Comparison of ENCODE assay signal across 30 cellular contexts in genomic region chr1:182386980-182387379, GRCh38. TPM values are rescaled to one million over a fixed set of nuclear protein-coding genes. Genes with fewer than 3 reads are reported as not detected.
DNase-seq lines count a peak whose midpoint lies in the region; ATAC-seq and TF ChIP-seq lines count a peak whose summit lies in the region.
"Had no signal": no experiment of that assay in that cellular context is flagged by ENCODE, and none has a peak within 500 bp of the region (broad histone marks: within the 10 kb centered on the region; RNA-seq: fewer than 3 reads in every experiment).

No MANE protein-coding gene starts in this region.

- in situ Hi-C loops in mammary epithelial cell (cut with MboI; ENCODE audit: low sequenced_read_pairs in 2 of 2) (no loop called here), gastrocnemius medialis (cut with MboI; ENCODE audit: low sequenced_read_pairs in 4 of 4) (no loop called here)

- POLR2A ChIA-PET in MCF 10A (lab: Yijun Ruan, JAX) = interaction anchor here (0.8 to 8.7 kb wide), 14 partner anchors 8 to 299 kb away, joined by 3 to 151 read pairs (median 6); no protein-coding TSS in a partner anchor

- no peak overlapping the region for H3K9ac ChIP-seq in mammary epithelial cell (ENCODE audit: insufficient read depth, low read length)

- CTCF ChIA-PET in MCF 10A (lab: Yijun Ruan, JAX) = interaction anchor here (0.6 to 1.4 kb wide), 5 partner anchors 8 to 86 kb away, joined by 3 to 4 read pairs (median 3); no protein-coding TSS in a partner anchor
- CTCF ChIA-PET in mammary epithelial cell (lab: Charles Lee; ENCODE audit: low non-redundant PET) = no interaction called here

- H3K36me3 ChIP-seq in mammary epithelial cell (ENCODE audit: insufficient read depth, low read length) (peaks cover 38% of the 10 kb centered on the region), hepatocyte (replicated peaks; ENCODE audit: insufficient read depth, low read depth) (peaks cover 10% of the 10 kb centered on the region), gastrocnemius medialis (peaks cover 31 to 90% of the 10 kb centered on the region in 2 donors)

- H3K4me1 ChIP-seq in mammary epithelial cell (ENCODE audit: insufficient read depth, low read length) (peaks cover under 1% of the 10 kb centered on the region), hepatocyte (ENCODE audit: insufficient read depth) (peaks cover 13% of the 10 kb centered on the region), gastrocnemius medialis (peaks cover 24 to 25% of the 10 kb centered on the region in 2 donors)

- no peak for TF ChIP-seq POLR2A in gastrocnemius medialis (IDR thresholded peaks at IDR 0.05)

- no peaks in the 10 kb centered on the region for H3K27me3 Mint-ChIP-seq in MCF 10A (ENCODE audit: insufficient read depth, unreplicated experiment)
- H3K27me3 Mint-ChIP-seq: naive B cell had no signal

- H3K79me2 ChIP-seq in mammary epithelial cell (ENCODE audit: insufficient read depth, low read length) (peaks cover 61% of the 10 kb centered on the region), hepatocyte (peaks cover 62% of the 10 kb centered on the region)

- H4K20me1 ChIP-seq in mammary epithelial cell (ENCODE audit: insufficient read depth, low read length) (peaks cover 5% of the 10 kb centered on the region), hepatocyte (ENCODE audit: insufficient read depth, poor library complexity, severe bottlenecking) (peaks cover 67% of the 10 kb centered on the region)

- H3K9me3 ChIP-seq in mammary epithelial cell (replicated peaks; ENCODE audit: insufficient read depth, low read length) (no peaks in the 10 kb centered on the region), hepatocyte (ENCODE audit: low read depth) (no peaks in the 10 kb centered on the region), gastrocnemius medialis (no peaks in the 10 kb centered on the region)
- H3K9me3 ChIP-seq: Caco-2, tibial artery had no signal

- H3K27me3 ChIP-seq in mammary epithelial cell (ENCODE audit: insufficient read depth, low read length) (no peaks in the 10 kb centered on the region), hepatocyte (no peaks in the 10 kb centered on the region), gastrocnemius medialis (no peaks in the 10 kb centered on the region)
- H3K27me3 ChIP-seq: tibial artery had no signal

- H2AFZ ChIP-seq in mammary epithelial cell (ENCODE audit: low read depth, low read length) (no peak overlapping the region), hepatocyte (no peak overlapping the region)

- peak overlapping the region; percentile 100 for H3K4me3 Mint-ChIP-seq in MCF 10A (ENCODE audit: unreplicated experiment)
- H3K4me3 Mint-ChIP-seq: activated T-cell treated with anti-CD3 and anti-CD28 coated beads, Interleukin-2, amount 50 U/mL, for 72 hours; naive B cell had no signal

- DNase-seq in MCF 10A (ENCODE audit: unreplicated experiment) = no peak
- DNase-seq in mammary epithelial cell = no peak
- DNase-seq in hepatocyte (ENCODE audit: low spot score) = no peak
- DNase-seq in gastrocnemius medialis = no peak
- no peak for DNase-seq in NCI-H146 (lab: John Stamatoyannopoulos, UW)
- DNase-seq in mesenteric fat pad (ENCODE audit: low spot score) = no peak
- DNase-seq in central memory CD4-positive, alpha-beta T cell = no peak
- DNase-seq in mucosa of gallbladder (ENCODE audit: low spot score) = no peak
- DNase-seq: activated CD4-positive, alpha-beta T cell treated with anti-CD3 and anti-CD28 coated beads, Interleukin-2, amount 50 U/mL, for 48 hours; activated CD4-positive, CD25-positive, alpha-beta regulatory T cell treated with anti-CD3 and anti-CD28 coated beads, Interleukin-2, amount 50 U/mL, for 72 hours; activated T-cell treated with anti-CD3 and anti-CD28 coated beads, Interleukin-2, amount 50 U/mL, for 72 hours; C1 segment of cervical spinal cord; Caco-2; cerebellar nuclear complex; DMS53; islet precursor cell; left ventricle myocardium superior; naive B cell; NCI-H1417 treated with DMSO at 0.1 percent for 48 hours; NCI-H226; stimulated activated naive CD8-positive, alpha-beta T cell treated with anti-CD3 and anti-CD28 coated beads, Interleukin-15, Interleukin-2, amounts not matched to agents 100 U/mL and 50 U/mL, for 24 hours; T-helper 2 cell; tibial artery had no signal

- WGBS in mammary epithelial cell (ENCODE audit: low coverage, missing lambda C conversion rate) = 100% methylated on average over 5 of the region's 5 CpGs
- WGBS in hepatocyte (ENCODE audit: low lambda C conversion rate, missing lambda C conversion rate) = 94% methylated on average over 5 of the region's 5 CpGs

- H3K4me2 ChIP-seq in mammary epithelial cell (ENCODE audit: insufficient read depth, low read depth, low read length) = no peak overlapping the region
- peak overlapping the region; percentile 86 for H3K4me2 ChIP-seq in hepatocyte

- H3K27ac Mint-ChIP-seq in MCF 10A (ENCODE audit: low read depth, unreplicated experiment) = no peak overlapping the region
- H3K27ac Mint-ChIP-seq: activated T-cell treated with anti-CD3 and anti-CD28 coated beads, Interleukin-2, amount 50 U/mL, for 72 hours; naive B cell had no signal

- no peak for TF ChIP-seq CTCF in MCF 10A (IDR thresholded peaks at IDR 0.05; ENCODE audit: unreplicated experiment)
- no peak for TF ChIP-seq CTCF in mammary epithelial cell (conservative IDR thresholded peaks at IDR 0.05 in 1 of 2, IDR thresholded peaks at IDR 0.05 in 1 of 2; ENCODE audit: extremely low read depth in 1 of 2, insufficient read depth in 1 of 2, low read depth in 1 of 2, low read length in 2 of 2)
- TF ChIP-seq CTCF in hepatocyte (IDR thresholded peaks at IDR 0.05; ENCODE audit: poor library complexity) = no peak
- no peak for TF ChIP-seq CTCF in gastrocnemius medialis (IDR thresholded peaks at IDR 0.05 in 4 of 5, conservative IDR thresholded peaks at IDR 0.05 in 1 of 5)

- BruUV-seq in MCF 10A (replicated peaks; lab: Mats Ljungman, UMichigan) = no TSS peak
- no TSS peak for BruUV-seq in mammary epithelial cell (replicated peaks; lab: Mats Ljungman, UMichigan)

- H3K27ac ChIP-seq in mammary epithelial cell (ENCODE audit: insufficient read depth, low read depth, low read length) = no peak overlapping the region
- no peak overlapping the region for H3K27ac ChIP-seq in hepatocyte
- H3K27ac ChIP-seq in gastrocnemius medialis = peak overlapping the region; percentile 94 to 99 (median 97)
- H3K27ac ChIP-seq: 22Rv1 had no signal

- H3K4me3 ChIP-seq in mammary epithelial cell (replicated peaks in 1 of 3; ENCODE audit: insufficient read depth in 1 of 3, low read depth in 2 of 3, low read length in 3 of 3) (no peak overlapping the region), hepatocyte (no peak overlapping the region), gastrocnemius medialis (peak overlapping the region in 3 of 4 donors; percentile 3 to 81 (median 77))
- H3K4me3 ChIP-seq: skin epidermis had no signal

- dilution Hi-C loops in mammary epithelial cell (cut with HindIII; ENCODE audit: low sequenced_read_pairs) = no loop called here

- peaks cover 96% of the 10 kb centered on the region for H3K36me3 Mint-ChIP-seq in MCF 10A (ENCODE audit: insufficient read depth, unreplicated experiment)

- intact Hi-C loops in MCF 10A (cut with micrococcal nuclease) = no loop called here
- intact Hi-C loops in mammary epithelial cell (cut with micrococcal nuclease) = no loop called here
- intact Hi-C loops in gastrocnemius medialis (cut with DNase I; ENCODE audit: low total_unique reads) = no loop called here

- H3K9me2 ChIP-seq in hepatocyte (replicated peaks; ENCODE audit: insufficient read depth) = no peaks in the 10 kb centered on the region

- no peak for ATAC-seq in gastrocnemius medialis
- ATAC-seq: activated T-cell treated with anti-CD3 and anti-CD28 coated beads, Interleukin-2, amount 50 U/mL, for 72 hours; HCT116; left ventricle myocardium superior; Right ventricle myocardium inferior; stimulated activated naive CD8-positive, alpha-beta T cell treated with anti-CD3 and anti-CD28 coated beads, Interleukin-15, Interleukin-2, amounts not matched to agents 100 U/mL and 50 U/mL, for 24 hours had no signal

- no peaks in the 10 kb centered on the region for H3K9me3 Mint-ChIP-seq in MCF 10A (ENCODE audit: unreplicated experiment)
- H3K9me3 Mint-ChIP-seq: activated T-cell treated with anti-CD3 and anti-CD28 coated beads, Interleukin-2, amount 50 U/mL, for 72 hours; naive B cell had no signal

- H3K4me1 Mint-ChIP-seq in MCF 10A (ENCODE audit: insufficient read depth, unreplicated experiment) = peaks cover 40% of the 10 kb centered on the region

RNA-seq across cellular contexts. Expression of gene GLUL, which starts 4.6 kb away (rescaled TPM):
- total RNA-seq in MCF 10A (2022) (240 and 437 TPM in 2 replicates), mammary epithelial cell (100 to 1,000 TPM; 400 to 471 TPM), hepatocyte (846 and 893 TPM in 2 replicates), gastrocnemius medialis (over 10,000 TPM in 2 of 4 donors, 1,000 to 10,000 TPM in 2; 4,746 to 22,010 (median 11,052) TPM), mesenteric fat pad (5,065 TPM), mucosa of gallbladder (356 TPM)
- polyA plus RNA-seq in mammary epithelial cell (893 TPM), hepatocyte (677 and 747 TPM in 2 replicates)
- polyA minus RNA-seq in mammary epithelial cell = 1,162 TPM

RNA-seq across cellular contexts. Expression of gene TEDDM1, which starts 13.5 kb away (rescaled TPM):
- total RNA-seq in MCF 10A (2022) (not detected in 2 replicates), mammary epithelial cell (not detected), hepatocyte (not detected in 2 replicates), gastrocnemius medialis (not detected), mesenteric fat pad (not detected), mucosa of gallbladder (not detected)
- polyA plus RNA-seq in mammary epithelial cell (not detected), hepatocyte (not detected in 2 replicates)
- polyA minus RNA-seq in mammary epithelial cell = not detected
- total RNA-seq: activated T-cell treated with anti-CD3 and anti-CD28 coated beads, Interleukin-2, amount 50 U/mL, for 72 hours; Caco-2; G401; left ventricle myocardium superior; osteoblast; renal cortical epithelial cell; Right ventricle myocardium inferior had no signal

Comparison
In these comparisons a context has a peak if more than half of its experiments do, and no peak if none do; other contexts are left out.
1. H3K27ac ChIP-seq: peak in gastrocnemius medialis (4 of 4); none in mammary epithelial cell (single experiment) and hepatocyte (single experiment).
2. H3K4me3 ChIP-seq: peak in gastrocnemius medialis (3 of 4); none in mammary epithelial cell (0 of 3) and hepatocyte (single experiment).